In genomic region chr6:32852018-32852843, GRCh38 we compare ENCODE assay signal across 8 cellular contexts. TPM values are rescaled to one million over a fixed set of nuclear protein-coding genes. Genes with fewer than 3 reads are reported as not detected.
DNase-seq lines count a peak whose midpoint lies in the region; ATAC-seq and TF ChIP-seq lines count a peak whose summit lies in the region.

No MANE protein-coding gene starts in this region.

- peak overlapping the region; percentile 75; the same call in 1 of the 2 replicates for H3K9ac ChIP-seq in KMS-11
- peak overlapping the region; percentile 93 for H3K9ac ChIP-seq in stomach smooth muscle (ENCODE audit: low read length in 2 of 2)

- peak overlapping the region; percentile 72; the same call in 1 of the 2 replicates for H2AFZ ChIP-seq in KMS-11 (ENCODE audit: low read depth)

- peak overlapping the region; percentile 65 for H3K4me3 ChIP-seq in BJ (ENCODE audit: low read depth, low read length)
- H3K4me3 ChIP-seq in KMS-11 (IDR thresholded peaks at IDR 0.05; ENCODE audit: insufficient read depth, low read depth, low read length): no peak overlapping the region
- H3K4me3 ChIP-seq in stomach smooth muscle (ENCODE audit: low read length in 2 of 2): peak overlapping the region; percentile 81 to 92

- peak overlapping the region; percentile 27 to 99 (median 91) for H3K27ac Mint-ChIP-seq in brain

- no peaks in the 10 kb centered on the region for H3K9me3 Mint-ChIP-seq in brain

- POLR2A ChIA-PET in BJ (lab: Charles Lee): no interaction called here

- H3K4me1 ChIP-seq in KMS-11 (ENCODE audit: low read depth, poor library complexity, severe bottlenecking) (peaks cover 22% of the 10 kb centered on the region), stomach smooth muscle (ENCODE audit: control insufficient read depth, insufficient read depth, low read length) (peaks cover 37% of the 10 kb centered on the region)

- H4K20me1 ChIP-seq in KMS-11 (ENCODE audit: insufficient read depth): no peaks in the 10 kb centered on the region

- peaks cover 31% of the 10 kb centered on the region for H3K79me2 ChIP-seq in KMS-11 (ENCODE audit: insufficient read depth, low read depth)

- CTCF ChIA-PET in BJ (lab: Yijun Ruan, JAX): interaction anchor here (1.5 to 5.8 kb wide), 4 partner anchors 7 to 13 kb away, joined by 7 to 102 read pairs (median 14); partner anchors contain the start of gene TAP2

- TF ChIP-seq CTCF in BJ (IDR thresholded peaks at IDR 0.05; ENCODE audit: insufficient read depth, low read depth, low read length): no peak
- no peak for TF ChIP-seq CTCF in KMS-11 (conservative IDR thresholded peaks at IDR 0.05; ENCODE audit: low read depth, low read length)
- TF ChIP-seq CTCF in brain (conservative IDR thresholded peaks at IDR 0.05): no peak

- intact Hi-C loops in left colon (cut with DNase I, micrococcal nuclease): no loop called here

- peaks cover 23% of the 10 kb centered on the region for H3K4me1 Mint-ChIP-seq in brain

- no peaks in the 10 kb centered on the region for H3K9me3 ChIP-seq in stomach smooth muscle (ENCODE audit: control insufficient read depth in 2 of 2, low read length in 2 of 2)

- H3K27me3 Mint-ChIP-seq in brain: peaks cover 81% of the 10 kb centered on the region

- H3K27ac ChIP-seq in KMS-11: peak overlapping the region; percentile 67
- H3K27ac ChIP-seq in stomach smooth muscle (ENCODE audit: low read length): peak overlapping the region; percentile 95

- no peak for ATAC-seq in left colon
- no peak for ATAC-seq in HG03571 (IDR thresholded peaks at IDR 0.05; ENCODE audit: unreplicated experiment)
- ATAC-seq in HG03342 (IDR thresholded peaks at IDR 0.05; ENCODE audit: unreplicated experiment): no peak

- peak overlapping the region; percentile 93 to 99 (median 96) for H3K4me3 Mint-ChIP-seq in brain

- H3K27me3 ChIP-seq in BJ (ENCODE audit: control insufficient read depth, insufficient read depth, low read length) (no peaks in the 10 kb centered on the region), KMS-11 (ENCODE audit: insufficient read depth, low read depth) (no peaks in the 10 kb centered on the region), stomach smooth muscle (ENCODE audit: control insufficient read depth in 1 of 2, insufficient read depth in 2 of 2, low read length in 2 of 2) (no peaks in the 10 kb centered on the region)

- H3K36me3 Mint-ChIP-seq in brain: peaks cover 7% of the 10 kb centered on the region

- DNase-seq in BJ (ENCODE audit: low read depth): no peak
- DNase-seq in left colon: peak; percentile 62 to 64
- no peak for DNase-seq in DMS53 treated with DMSO at 0.1 percent for 48 hours (lab: John Stamatoyannopoulos, UW; ENCODE audit: unreplicated experiment)

- H3K4me2 ChIP-seq in KMS-11: peak overlapping the region; percentile 90

- H3K36me3 ChIP-seq in BJ (ENCODE audit: control insufficient read depth, insufficient read depth, low read length) (peaks cover 19% of the 10 kb centered on the region), KMS-11 (ENCODE audit: insufficient read depth) (no peaks in the 10 kb centered on the region; the same call in 1 of the 2 replicates), stomach smooth muscle (ENCODE audit: control insufficient read depth in 2 of 2, insufficient read depth in 2 of 2, low read length in 2 of 2) (peaks cover 34 to 35% of the 10 kb centered on the region in 2 donors)

RNA-seq across cellular contexts. Expression of gene TAP1, which starts 1.3 kb away (rescaled TPM):
- polyA plus RNA-seq in BJ (2011; rRNA removed) (58.4 and 80.4 TPM in 2 replicates), brain (ENCODE audit: insufficient read depth, low read depth, low replicate concordance) (17.8 TPM)
- 34.9 and 58.0 TPM in 2 replicates for polyA minus RNA-seq in BJ (2011; rRNA and poly(A)+ RNA removed)
- total RNA-seq in left colon: 100 to 1,000 TPM in 1 of 2 donors, 10 to 100 TPM in 1; 73.5 to 118 TPM

RNA-seq across cellular contexts. Expression of gene PSMB9, which starts 1.8 kb away (rescaled TPM):
- polyA plus RNA-seq in BJ (2011; rRNA removed): 37.9 and 44.7 TPM in 2 replicates
- 12.2 and 18.1 TPM in 2 replicates for polyA minus RNA-seq in BJ (2011; rRNA and poly(A)+ RNA removed)
- polyA plus RNA-seq in brain (ENCODE audit: insufficient read depth, low read depth, low replicate concordance): 16.7 TPM
- 10 to 100 TPM; 26.3 to 72.2 TPM for total RNA-seq in left colon

RNA-seq across cellular contexts. Expression of gene PSMB8, which starts 8.4 kb away (rescaled TPM):
- 56.7 and 79.6 TPM in 2 replicates for polyA plus RNA-seq in BJ (2011; rRNA removed)
- polyA minus RNA-seq in BJ (2011; rRNA and poly(A)+ RNA removed): 15.5 and 30.0 TPM in 2 replicates
- 39.4 TPM for polyA plus RNA-seq in brain (ENCODE audit: insufficient read depth, low read depth, low replicate concordance)
- total RNA-seq in left colon: 100 to 1,000 TPM; 110 to 168 TPM

RNA-seq across cellular contexts. Expression of gene TAP2, which starts 13.7 kb away (rescaled TPM):
- polyA plus RNA-seq in BJ (2011; rRNA removed) (18.0 and 25.4 TPM in 2 replicates), brain (ENCODE audit: insufficient read depth, low read depth, low replicate concordance) (10.1 TPM)
- polyA minus RNA-seq in BJ (2011; rRNA and poly(A)+ RNA removed): 22.4 and 24.2 TPM in 2 replicates
- 100 to 1,000 TPM in 1 of 2 donors, 10 to 100 TPM in 1; 38.9 to 109 TPM for total RNA-seq in left colon

RNA-seq across cellular contexts. Expression of gene HLA-DOB, which starts 35.4 kb away (rescaled TPM):
- polyA plus RNA-seq in BJ (2011; rRNA removed) (0.12 and 0.16 TPM in 2 replicates), brain (ENCODE audit: insufficient read depth, low read depth, low replicate concordance) (not detected)
- not detected in 2 replicates for polyA minus RNA-seq in BJ (2011; rRNA and poly(A)+ RNA removed)
- total RNA-seq in left colon: 1 to 10 TPM in 1 of 2 donors, under 1 TPM in 1; 0.64 to 1.7 TPM

Comparison
In these comparisons a context has a peak if more than half of its experiments do, and no peak if none do; other contexts are left out.
1. DNase-seq: peak in left colon (2 of 2); none in BJ (single experiment) and DMS53 treated with DMSO at 0.1 percent for 48 hours (single experiment).